Comparison of ENCODE assay signal across 9 cellular contexts in the genomic region with DNA sequence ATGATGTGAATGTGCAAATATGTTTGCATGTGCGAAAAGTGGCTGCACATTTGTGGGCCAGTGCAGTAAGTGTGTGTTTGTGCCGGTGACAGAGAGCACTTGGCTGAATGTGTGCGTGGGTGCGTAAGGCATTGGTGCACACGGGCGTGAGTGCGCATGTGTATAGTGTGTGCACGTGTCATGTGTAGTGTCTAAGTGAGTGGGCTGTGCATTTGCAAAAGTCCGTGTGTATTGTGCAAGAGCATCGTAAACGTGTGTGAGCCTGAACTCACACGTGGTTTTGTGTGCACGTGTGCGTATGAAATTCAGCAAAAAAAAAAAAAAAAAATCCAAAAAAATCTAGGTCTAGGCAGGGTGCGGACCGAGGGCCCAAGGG. TPM values are rescaled to one million over a fixed set of nuclear protein-coding genes. Genes with fewer than 3 reads are reported as not detected.
DNase-seq lines count a peak whose midpoint lies in the region; ATAC-seq, FAIRE-seq and TF ChIP-seq lines count a peak whose summit lies in the region.
"Had no signal": no experiment of that assay in that cellular context is flagged by ENCODE, and none has a peak within 500 bp of the region (broad histone marks: within the 10 kb centered on the region; RNA-seq: fewer than 3 reads in every experiment).

No MANE protein-coding gene starts in this region.

- no peak overlapping the region for H4K91ac ChIP-seq in H9 (ENCODE audit: insufficient read length, low read depth, low read length)

- no peak overlapping the region for H3T11ph ChIP-seq in H9 (ENCODE audit: low read length)

- H3K23ac ChIP-seq in H9 (ENCODE audit: insufficient read length, low read depth, low read length): no peak overlapping the region

- peak overlapping the region; percentile 56 for H3K4me2 ChIP-seq in H9 (ENCODE audit: insufficient read depth, insufficient read length, low read length)

- no peak overlapping the region for H3K14ac ChIP-seq in H9 (ENCODE audit: insufficient read depth, low read length)

- no peak for TF ChIP-seq CTCF in CD4-positive, alpha-beta T cell (IDR thresholded peaks at IDR 0.05)
- TF ChIP-seq CTCF in H9 (conservative IDR thresholded peaks at IDR 0.05): no peak

- H3K36me3 Mint-ChIP-seq in CD4-positive, alpha-beta T cell (ENCODE audit: low read depth): no peaks in the 10 kb centered on the region
- H3K36me3 Mint-ChIP-seq in H9 (ENCODE audit: insufficient read depth in 1 of 3, low read depth in 3 of 3): no peaks in the 10 kb centered on the region
- H3K36me3 Mint-ChIP-seq in activated CD4-positive, alpha-beta memory T cell treated with anti-CD3 and anti-CD28 coated beads, Interleukin-2, amount 10 ng/mL, durations not matched to agents 7 days and 5 days (ENCODE audit: low read depth): no peaks in the 10 kb centered on the region

- no peak overlapping the region for H3K9ac ChIP-seq in H9 (ENCODE audit: extremely low read depth, insufficient read length, low read length)

- H2AK5ac ChIP-seq in H9 (ENCODE audit: insufficient read length, low read length): no peak overlapping the region

- H3K18ac ChIP-seq in H9 (ENCODE audit: insufficient read length, low read depth, low read length): no peak overlapping the region

- H3K79me1 ChIP-seq in H9 (ENCODE audit: insufficient read depth, low read depth, low read length, poor library complexity, severe bottlenecking): no peaks in the 10 kb centered on the region

- peaks cover 45% of the 10 kb centered on the region for H3K27me3 ChIP-seq in CD4-positive, alpha-beta T cell (ENCODE audit: control insufficient read depth, insufficient read depth, low read length)
- H3K27me3 ChIP-seq in H9 (ENCODE audit: insufficient read depth, low read length) (peaks cover 59% of the 10 kb centered on the region), small intestine (ENCODE audit: control insufficient read depth in 2 of 2, insufficient read depth in 2 of 2, low read length in 2 of 2) (peaks cover 15 to 32% of the 10 kb centered on the region in 2 donors)

- H3K9me3 Mint-ChIP-seq in CD4-positive, alpha-beta T cell: no peaks in the 10 kb centered on the region
- H3K9me3 Mint-ChIP-seq in H9: peaks cover 0 to 3% of the 10 kb centered on the region in 2 experiments; a peak in 2 of 5 replicates
- H3K9me3 Mint-ChIP-seq in activated CD4-positive, alpha-beta memory T cell treated with anti-CD3 and anti-CD28 coated beads, Interleukin-2, amount 10 ng/mL, durations not matched to agents 7 days and 5 days: no peaks in the 10 kb centered on the region

- WGBS in H9 (ENCODE audit: extremely low coverage, insufficient read length, low lambda C conversion rate): no CpG with 5 or more reads among the region's 16 CpGs
- 19 to 27% (median 21%) methylated on average over 16 of the region's 16 CpGs for whole genome bisulfite sequencing in small intestine, 3 donors

- CTCF ChIA-PET in CD4-positive, alpha-beta T cell (lab: Charles Lee): interaction anchor here (0.7 to 3.6 kb wide), 12 partner anchors 12 to 1337 kb away, joined by 3 to 99 read pairs (median 5); no protein-coding TSS in a partner anchor
- CTCF ChIA-PET in activated CD4-positive, alpha-beta memory T cell treated with anti-CD3 and anti-CD28 coated beads, Interleukin-2, amount 10 ng/mL, durations not matched to agents 7 days and 5 days (lab: Charles Lee): interaction anchor here (0.7 to 9.1 kb wide), 30 partner anchors 12 to 1343 kb away, joined by 3 to 246 read pairs (median 4); no protein-coding TSS in a partner anchor

- FAIRE-seq in small intestine (lab: Jason Lieb, UNC): no peak
- FAIRE-seq: colon had no signal

- H3K4me3 ChIP-seq in small intestine (ENCODE audit: low read depth in 1 of 2, low read length in 2 of 2): no peak overlapping the region

- H4K20me1 ChIP-seq in H9 (ENCODE audit: control insufficient read depth, insufficient read depth, insufficient read length): peaks cover 3% of the 10 kb centered on the region

- intact Hi-C loops in CD4-positive, alpha-beta T cell (cut with DNase I, micrococcal nuclease): loop anchor here (1.0 to 10.0 kb wide), 7 partner anchors 27 to 1341 kb away; a partner anchor contains a TSS

- no peak overlapping the region for H3K27ac Mint-ChIP-seq in CD4-positive, alpha-beta T cell
- no peak overlapping the region for H3K27ac Mint-ChIP-seq in H9
- no peak overlapping the region for H3K27ac Mint-ChIP-seq in activated CD4-positive, alpha-beta memory T cell treated with anti-CD3 and anti-CD28 coated beads, Interleukin-2, amount 10 ng/mL, durations not matched to agents 7 days and 5 days

- no peaks in the 10 kb centered on the region for H3K9me3 ChIP-seq in CD4-positive, alpha-beta T cell (ENCODE audit: control insufficient read depth, low read length)
- no peaks in the 10 kb centered on the region for H3K9me3 ChIP-seq in H9 (ENCODE audit: control insufficient read depth, low read depth, low read length)
- no peaks in the 10 kb centered on the region for H3K9me3 ChIP-seq in small intestine (ENCODE audit: control insufficient read depth, low read depth)

- H2BK120ac ChIP-seq in H9 (ENCODE audit: low read depth, low read length, poor library complexity, severe bottlenecking): no peak overlapping the region

- no peak overlapping the region for H2BK15ac ChIP-seq in H9 (ENCODE audit: low read depth, low read length)

- peak; percentile 58 for ATAC-seq in CD4-positive, alpha-beta T cell (ENCODE audit: poor library complexity)
- ATAC-seq in HG03039 (IDR thresholded peaks at IDR 0.05; ENCODE audit: unreplicated experiment): no peak

- peak overlapping the region; percentile 72 for H3K4me3 Mint-ChIP-seq in CD4-positive, alpha-beta T cell
- peak overlapping the region in 1 of 2 experiments; percentile 88; a peak in 4 of 5 replicates for H3K4me3 Mint-ChIP-seq in H9
- peak overlapping the region; percentile 31 for H3K4me3 Mint-ChIP-seq in activated CD4-positive, alpha-beta memory T cell treated with anti-CD3 and anti-CD28 coated beads, Interleukin-2, amount 10 ng/mL, durations not matched to agents 7 days and 5 days

- H3K27ac ChIP-seq in CD4-positive, alpha-beta T cell (ENCODE audit: low read depth, low read length): no peak overlapping the region
- no peak overlapping the region for H3K27ac ChIP-seq in H9 (ENCODE audit: insufficient read length, low read depth, low read length)
- H3K27ac ChIP-seq in small intestine (ENCODE audit: low read depth in 1 of 2, low read length in 1 of 2): no peak overlapping the region

- no peak overlapping the region for H4K8ac ChIP-seq in H9 (replicated peaks; ENCODE audit: insufficient read length, low read depth, low read length)

- DNase-seq in CD4-positive, alpha-beta T cell: no peak
- DNase-seq in H9: no peak
- DNase-seq in activated CD4-positive, alpha-beta memory T cell treated with anti-CD3 and anti-CD28 coated beads, Interleukin-2, amount 10 ng/mL, durations not matched to agents 7 days and 5 days: no peak
- peak; percentile 23 for DNase-seq in left kidney (ENCODE audit: low read depth, low spot score)
- DNase-seq in small intestine: no peak
- DNase-seq in globus pallidus (ENCODE audit: low spot score): no peak
- no peak for DNase-seq in inferior parietal cortex (ENCODE audit: extremely low spot score)

- H2BK5ac ChIP-seq in H9 (ENCODE audit: insufficient read length, low read length): no peak overlapping the region

- H3K4me1 ChIP-seq in H9 (ENCODE audit: insufficient read depth, low read length) (peaks cover 5% of the 10 kb centered on the region; the same call in 1 of the 2 replicates), small intestine (ENCODE audit: control insufficient read depth in 2 of 2, insufficient read depth in 1 of 2, low read depth in 1 of 2, low read length in 1 of 2) (no peaks in the 10 kb centered on the region)

- POLR2A ChIA-PET in CD4-positive, alpha-beta T cell (lab: Charles Lee): interaction anchor here (0.8 to 3.6 kb wide), 8 partner anchors 14 to 1031 kb away, joined by 3 to 46 read pairs (median 4); no protein-coding TSS in a partner anchor
- POLR2A ChIA-PET in activated CD4-positive, alpha-beta memory T cell treated with anti-CD3 and anti-CD28 coated beads, Interleukin-2, amount 10 ng/mL, durations not matched to agents 7 days and 5 days (lab: Charles Lee): interaction anchor here (1.0 to 1.5 kb wide), 2 partner anchors 14 to 411 kb away, joined by 5 to 11 read pairs; no protein-coding TSS in a partner anchor

- H3K4me1 Mint-ChIP-seq in CD4-positive, alpha-beta T cell (ENCODE audit: low read depth): peaks cover 28% of the 10 kb centered on the region
- H3K4me1 Mint-ChIP-seq in H9: peaks cover 27 to 31% of the 10 kb centered on the region in 2 experiments
- peaks cover 20% of the 10 kb centered on the region for H3K4me1 Mint-ChIP-seq in activated CD4-positive, alpha-beta memory T cell treated with anti-CD3 and anti-CD28 coated beads, Interleukin-2, amount 10 ng/mL, durations not matched to agents 7 days and 5 days

- peak overlapping the region; percentile 59 for H4K5ac ChIP-seq in H9 (ENCODE audit: insufficient read length, low read depth, low read length)

- H3K23me2 ChIP-seq in H9 (ENCODE audit: insufficient read length, low read depth, low read length, poor library complexity, severe bottlenecking): peaks cover 20% of the 10 kb centered on the region

- H3K27me3 Mint-ChIP-seq in CD4-positive, alpha-beta T cell: peaks cover 80% of the 10 kb centered on the region
- H3K27me3 Mint-ChIP-seq in H9 (ENCODE audit: low read depth): peaks cover 97% of the 10 kb centered on the region
- peaks cover 76% of the 10 kb centered on the region for H3K27me3 Mint-ChIP-seq in activated CD4-positive, alpha-beta memory T cell treated with anti-CD3 and anti-CD28 coated beads, Interleukin-2, amount 10 ng/mL, durations not matched to agents 7 days and 5 days

- no peak overlapping the region for H2BK20ac ChIP-seq in H9 (ENCODE audit: low read depth, low read length, poor library complexity, severe bottlenecking)

- no peak overlapping the region for H3K56ac ChIP-seq in H9 (ENCODE audit: insufficient read length, low read depth, low read length)

- H3K36me3 ChIP-seq in small intestine (ENCODE audit: control insufficient read depth in 2 of 2, insufficient read depth in 2 of 2, low read length in 2 of 2): no peaks in the 10 kb centered on the region

- H3K4ac ChIP-seq in H9 (ENCODE audit: low read depth, low read length): no peak overlapping the region

- no peak overlapping the region for H2AFZ ChIP-seq in H9 (ENCODE audit: low read length)

- H2BK12ac ChIP-seq in H9 (ENCODE audit: insufficient read length, low read depth, low read length): no peak overlapping the region

- no peaks in the 10 kb centered on the region for H3K79me2 ChIP-seq in H9 (ENCODE audit: insufficient read depth, low read length)

RNA-seq across cellular contexts. Expression of a gene that starts 6.5 kb away (rescaled TPM):
- under 1 TPM; 0.20 to 0.52 TPM for total RNA-seq in CD4-positive, alpha-beta T cell
- not detected in 2 replicates for total RNA-seq in H9 (2021)
- total RNA-seq in activated CD4-positive, alpha-beta memory T cell treated with anti-CD3 and anti-CD28 coated beads, Interleukin-2, amount 10 ng/mL, durations not matched to agents 7 days and 5 days: under 1 TPM in 1 of 2 experiments, not detected in 1; 0.23 TPM
- polyA plus RNA-seq in small intestine: 1 to 10 TPM in 1 of 3 donors, under 1 TPM in 1, not detected in 1; 0.54 to 6.2 TPM
